Comparison of ENCODE assay signal across 21 cellular contexts in genomic region chr13:28229522-28229921, GRCh38.
DNase-seq lines count a peak whose midpoint lies in the region; ATAC-seq and TF ChIP-seq lines count a peak whose summit lies in the region.
"Had no signal": no experiment of that assay in that cellular context is flagged by ENCODE, and none has a peak within 500 bp of the region (broad histone marks: within the 10 kb centered on the region; RNA-seq: fewer than 3 reads in every experiment).

No MANE protein-coding gene starts in this region.

- H3F3A ChIP-seq in GM23338 (replicated peaks; ENCODE audit: low read depth): no peaks in the 10 kb centered on the region

- no peak overlapping the region for H3K4me3 ChIP-seq in CD8-positive, alpha-beta T cell (ENCODE audit: low read depth, low read length)
- H3K4me3 ChIP-seq in GM23338 (no peak overlapping the region), thyroid gland (replicated peaks in 1 of 3) (no peak overlapping the region)
- H3K4me3 ChIP-seq: BLaER1 had no signal

- no peak for ATAC-seq in CD8-positive, alpha-beta T cell
- ATAC-seq in GM23338 (peak; percentile 50; the same call in 2 of the 3 replicates), WTC11 (peak; percentile 24; the same call in 1 of the 2 replicates), memory B cell (ENCODE audit: low read depth) (no peak)

- POLR2A ChIA-PET in CD8-positive, alpha-beta T cell (lab: Charles Lee): no interaction called here
- POLR2A ChIA-PET in WTC11 (lab: Charles Lee): no interaction called here

- no peaks in the 10 kb centered on the region for H3K4me1 ChIP-seq in CD8-positive, alpha-beta T cell (ENCODE audit: insufficient read depth, low read length)
- H3K4me1 ChIP-seq in GM23338 (ENCODE audit: insufficient read depth) (peaks cover 16% of the 10 kb centered on the region), thyroid gland (no peaks in the 10 kb centered on the region)

- H3K27ac Mint-ChIP-seq in CD8-positive, alpha-beta T cell: peak overlapping the region; percentile 18
- peak overlapping the region; percentile 78 for H3K27ac Mint-ChIP-seq in GM23338
- peak overlapping the region; percentile 85 for H3K27ac Mint-ChIP-seq in WTC11
- H3K27ac Mint-ChIP-seq in memory B cell: peak overlapping the region; percentile 50

- peaks cover 13% of the 10 kb centered on the region for H3K4me1 Mint-ChIP-seq in CD8-positive, alpha-beta T cell (ENCODE audit: low read depth)
- peaks cover 27% of the 10 kb centered on the region for H3K4me1 Mint-ChIP-seq in GM23338
- peaks cover 22% of the 10 kb centered on the region for H3K4me1 Mint-ChIP-seq in WTC11
- peaks cover 10% of the 10 kb centered on the region for H3K4me1 Mint-ChIP-seq in memory B cell

- H3K9me3 Mint-ChIP-seq in CD8-positive, alpha-beta T cell: no peaks in the 10 kb centered on the region
- H3K9me3 Mint-ChIP-seq in GM23338 (no peaks in the 10 kb centered on the region), WTC11 (no peaks in the 10 kb centered on the region), memory B cell (no peaks in the 10 kb centered on the region)
- H3K9me3 Mint-ChIP-seq: CD4-positive, alpha-beta memory T cell had no signal

- H3K36me3 Mint-ChIP-seq in CD8-positive, alpha-beta T cell: peaks cover 47% of the 10 kb centered on the region
- H3K36me3 Mint-ChIP-seq in GM23338 (ENCODE audit: low read depth) (0 out of 3 replicates have a peak, but pooled peaks cover 4% of the 10 kb centered on the region), WTC11 (no peaks in the 10 kb centered on the region; the same call in 1 of the 2 replicates), memory B cell (peaks cover 19% of the 10 kb centered on the region)

- H3K9me2 ChIP-seq in GM23338 (ENCODE audit: insufficient read depth): no peaks in the 10 kb centered on the region
- H3K9me2 ChIP-seq: SK-N-SH had no signal

- WGBS in thyroid gland, 2 donors: 95 to 100% methylated on average over 1 of the region's 1 CpG

- no peak for TF ChIP-seq CTCF in CD8-positive, alpha-beta T cell (IDR thresholded peaks at IDR 0.05)
- TF ChIP-seq CTCF in GM23338 (conservative IDR thresholded peaks at IDR 0.05; ENCODE audit: low read depth in 2 of 2) (no peak), WTC11 (IDR thresholded peaks at IDR 0.05) (no peak), thyroid gland (IDR thresholded peaks at IDR 0.05) (no peak)

- H3K36me3 ChIP-seq in CD8-positive, alpha-beta T cell (ENCODE audit: insufficient read depth, low read length): peaks cover 3% of the 10 kb centered on the region
- no peaks in the 10 kb centered on the region for H3K36me3 ChIP-seq in GM23338 (ENCODE audit: insufficient read depth)
- no peaks in the 10 kb centered on the region for H3K36me3 ChIP-seq in thyroid gland

- no peaks in the 10 kb centered on the region for H3K27me3 ChIP-seq in CD8-positive, alpha-beta T cell (ENCODE audit: insufficient read depth, low read length)
- no peaks in the 10 kb centered on the region for H3K27me3 ChIP-seq in GM23338 (ENCODE audit: insufficient read depth)
- no peaks in the 10 kb centered on the region for H3K27me3 ChIP-seq in thyroid gland
- H3K27me3 ChIP-seq: BLaER1 had no signal

- H3K27me3 Mint-ChIP-seq in CD8-positive, alpha-beta T cell (ENCODE audit: low read depth): no peaks in the 10 kb centered on the region
- H3K27me3 Mint-ChIP-seq in GM23338 (ENCODE audit: insufficient read depth, low read depth, poor library complexity) (no peaks in the 10 kb centered on the region), WTC11 (ENCODE audit: low read depth) (no peaks in the 10 kb centered on the region), memory B cell (no peaks in the 10 kb centered on the region)
- H3K27me3 Mint-ChIP-seq: CD4-positive, alpha-beta memory T cell had no signal

- H4K20me1 ChIP-seq in GM23338 (replicated peaks; ENCODE audit: insufficient read depth): no peaks in the 10 kb centered on the region
- H4K20me1 ChIP-seq: BLaER1 had no signal

- no peak overlapping the region for H3K27ac ChIP-seq in CD8-positive, alpha-beta T cell (ENCODE audit: low read depth, low read length)
- peak overlapping the region; percentile 12 for H3K27ac ChIP-seq in GM23338 (ENCODE audit: low read depth)
- H3K27ac ChIP-seq in thyroid gland: no peak overlapping the region
- H3K27ac ChIP-seq: BLaER1, RWPE1 had no signal

- no peaks in the 10 kb centered on the region for H3K9me3 ChIP-seq in CD8-positive, alpha-beta T cell (ENCODE audit: low read length)
- H3K9me3 ChIP-seq in thyroid gland: no peaks in the 10 kb centered on the region
- H3K9me3 ChIP-seq: BLaER1, SK-N-SH had no signal

- H3K4me3 Mint-ChIP-seq in CD8-positive, alpha-beta T cell: no peak overlapping the region
- H3K4me3 Mint-ChIP-seq in GM23338: no peak overlapping the region
- no peak overlapping the region for H3K4me3 Mint-ChIP-seq in WTC11
- H3K4me3 Mint-ChIP-seq in memory B cell: no peak overlapping the region
- H3K4me3 Mint-ChIP-seq: CD4-positive, alpha-beta memory T cell had no signal

- TF ChIP-seq POLR2A in thyroid gland (IDR thresholded peaks at IDR 0.05): no peak

- no peaks in the 10 kb centered on the region for H3K79me2 ChIP-seq in GM23338 (replicated peaks; ENCODE audit: insufficient read depth)

- intact Hi-C loops in CD8-positive, alpha-beta T cell (cut with DNase I, micrococcal nuclease): no loop called here
- intact Hi-C loops in thyroid gland (cut with DNase I): no loop called here

- CTCF ChIA-PET in CD8-positive, alpha-beta T cell (lab: Charles Lee): no interaction called here
- CTCF ChIA-PET in WTC11 (lab: Charles Lee): interaction anchor here (0.7 kb wide), 1 partner anchor 50 kb away, joined by 3 read pairs; no protein-coding TSS in a partner anchor

- no peak overlapping the region for H2AFZ ChIP-seq in GM23338

- no peak for DNase-seq in CD8-positive, alpha-beta T cell
- DNase-seq in GM23338 (ENCODE audit: low spot score) (peak; percentile 31), WTC11 (ENCODE audit: low spot score) (no peak), memory B cell (ENCODE audit: low spot score in 2 of 2) (no peak), hippocampal formation (lab: John Stamatoyannopoulos, UW) (no peak), thyroid gland (no peak)
- no peak for DNase-seq in stimulated activated CD4-positive, alpha-beta T cell treated with anti-CD3 and anti-CD28 coated beads, Interleukin-15, amount 100 ng/mL, for 24 hours
- DNase-seq: CD4-positive, alpha-beta memory T cell; DMS153; KG1; NCI-H1092 treated with DMSO at 0.1 percent for 48 hours; NCI-H146; NCI-H2029; NCI-H226; NCI-H510A treated with DMSO at 0.1 percent for 48 hours; NCI-H748 treated with DMSO at 0.1 percent for 48 hours; NK-92 treated with Interleukin-12 subunit alpha and Interleukin-12 subunit beta, amount 100 ng/mL, for 24 hours; SHP77 treated with DMSO at 0.1 percent for 48 hours; SK-N-SH had no signal

- H3K4me2 ChIP-seq in GM23338: 0 out of 2 replicates have a peak overlapping the region, but pooled peaks have one; percentile 5
- H3K4me2 ChIP-seq: BLaER1, SK-N-SH had no signal

TF ChIP-seq in GM23338, 12 proteins besides CTCF, POLR2A, EP300 and RAD21 (continues in another document):
- TF ChIP-seq EZH2phosphoT487 (IDR thresholded peaks at IDR 0.05; ENCODE audit: unreplicated experiment): no peak
- TF ChIP-seq JUNB (IDR thresholded peaks at IDR 0.05; ENCODE audit: unreplicated experiment): no peak
- no peak for TF ChIP-seq ZNF114 (CRISPR knock-in tag; IDR thresholded peaks at IDR 0.05)
- no peak for TF ChIP-seq NANOG (IDR thresholded peaks at IDR 0.05; ENCODE audit: borderline replicate concordance)

TF ChIP-seq in WTC11, 78 proteins besides CTCF, POLR2A, EP300 and RAD21:
- no peak for TF ChIP-seq ZNF416 (CRISPR knock-in tag; IDR thresholded peaks at IDR 0.05)

Comparison
In these comparisons a context has a peak if more than half of its experiments do, and no peak if none do; other contexts are left out.
1. ATAC-seq: peak in GM23338 (single experiment) and WTC11 (single experiment); none in CD8-positive, alpha-beta T cell (single experiment) and memory B cell (single experiment).
2. H3K27ac Mint-ChIP-seq: peak in every context shown above with its lines; median percentile 85 in WTC11; 78 in GM23338; 50 in memory B cell; 18 in CD8-positive, alpha-beta T cell.